10 cellular contexts compared by ENCODE assay signal in genomic region chr12:122860854-122861585, GRCh38. TPM values are rescaled to one million over a fixed set of nuclear protein-coding genes. Genes with fewer than 3 reads are reported as not detected.
DNase-seq lines count a peak whose midpoint lies in the region; ATAC-seq, FAIRE-seq and TF ChIP-seq lines count a peak whose summit lies in the region.
"Had no signal": no experiment of that assay in that cellular context is flagged by ENCODE, and none has a peak within 500 bp of the region (broad histone marks: within the 10 kb centered on the region; RNA-seq: fewer than 3 reads in every experiment).

No MANE protein-coding gene starts in this region.

- H3K36me3 ChIP-seq in endothelial cell of umbilical vein (ENCODE audit: control insufficient read depth in 2 of 2, extremely low read depth in 1 of 2, insufficient read depth in 2 of 2, low read length in 2 of 2) = peaks cover 8 to 46% of the 10 kb centered on the region in 2 experiments
- peaks cover 0 to 20% of the 10 kb centered on the region in 2 donors for H3K36me3 ChIP-seq in thyroid gland

- H3K27me3 ChIP-seq in endothelial cell of umbilical vein (ENCODE audit: control insufficient read depth in 2 of 2, insufficient read depth in 2 of 2, low read length in 2 of 2) (no peaks in the 10 kb centered on the region), thyroid gland (no peaks in the 10 kb centered on the region)

- ATAC-seq in naive B cell (ENCODE audit: low read depth in 2 of 2) (no peak), GM21619 (IDR thresholded peaks at IDR 0.05; ENCODE audit: unreplicated experiment) (no peak), GM21381 (IDR thresholded peaks at IDR 0.05; ENCODE audit: unreplicated experiment) (no peak)

- DNase-seq in endothelial cell of umbilical vein (ENCODE audit: low read depth, low spot score) = no peak
- DNase-seq in naive B cell = no peak
- DNase-seq in thyroid gland = peak in 1 of 2 donors; percentile 12
- DNase-seq in NCI-H2227 (lab: John Stamatoyannopoulos, UW; ENCODE audit: unreplicated experiment) = no peak

- intact Hi-C loops in endothelial cell of umbilical vein (cut with micrococcal nuclease) (loop anchor here (1.0 kb wide), 2 partner anchors 68 to 91 kb away; no protein-coding TSS in a partner anchor), thyroid gland (cut with DNase I) (no loop called here)

- no peaks in the 10 kb centered on the region for H4K20me1 ChIP-seq in endothelial cell of umbilical vein (replicated peaks; ENCODE audit: control insufficient read depth, extremely low read depth, insufficient read depth, low read length)

- peak overlapping the region in 5 of 6 donors; percentile 24 to 89 (median 73) for H3K27ac Mint-ChIP-seq in naive B cell
- H3K27ac Mint-ChIP-seq: activated naive CD8-positive, alpha-beta T cell treated with anti-CD3 and anti-CD28 coated beads for 36 hours; progenitor cell of endocrine pancreas had no signal

- H3K4me3 Mint-ChIP-seq in naive B cell = peak overlapping the region in 1 of 8 donors; percentile 19
- H3K4me3 Mint-ChIP-seq: activated naive CD8-positive, alpha-beta T cell treated with anti-CD3 and anti-CD28 coated beads for 36 hours; memory B cell had no signal

- no peak for TF ChIP-seq POLR2A in endothelial cell of umbilical vein (IDR thresholded peaks at IDR 0.05; ENCODE audit: low read depth, low read length)
- TF ChIP-seq POLR2A in thyroid gland (IDR thresholded peaks at IDR 0.05) = no peak

- H3K27ac ChIP-seq in endothelial cell of umbilical vein (ENCODE audit: insufficient read depth, low read depth, low read length) (no peak overlapping the region), thyroid gland (peak overlapping the region; percentile 85 to 95 (median 91))

- POLR2A ChIA-PET in endothelial cell of umbilical vein (lab: Charles Lee) = no interaction called here

- H3K9ac ChIP-seq in endothelial cell of umbilical vein (replicated peaks; ENCODE audit: extremely low read depth, insufficient read depth, low read length) = no peak overlapping the region

- H3K9me3 ChIP-seq in endothelial cell of umbilical vein (replicated peaks; ENCODE audit: control insufficient read depth, insufficient read depth, low read length) = no peaks in the 10 kb centered on the region
- no peaks in the 10 kb centered on the region for H3K9me3 ChIP-seq in thyroid gland

- 85 to 95% methylated on average over 9 to 11 of the region's 23 CpGs for WGBS in thyroid gland, 2 donors

- H2AFZ ChIP-seq in endothelial cell of umbilical vein (ENCODE audit: low read depth, low read length) = no peak overlapping the region

- H3K4me3 ChIP-seq in endothelial cell of umbilical vein (replicated peaks in 1 of 3; ENCODE audit: insufficient read depth in 1 of 3, low read depth in 1 of 3, low read length in 3 of 3) (no peak overlapping the region), thyroid gland (replicated peaks in 1 of 3) (no peak overlapping the region)

- no peak overlapping the region for H3K4me2 ChIP-seq in endothelial cell of umbilical vein (ENCODE audit: insufficient read depth, low read length)

- dilution Hi-C loops in endothelial cell of umbilical vein (cut with MboI; ENCODE audit: extremely low pct_ligation_motif_present, low sequenced_read_pairs) = no loop called here

- CTCF ChIA-PET in endothelial cell of umbilical vein (lab: Charles Lee) = interaction anchor here (0.6 to 10.5 kb wide), 15 partner anchors 9 to 377 kb away, joined by 3 to 200 read pairs (median 3); partner anchors contain the start of genes ABCB9, HIP1R, MPHOSPH9 and OGFOD2

- no peaks in the 10 kb centered on the region for H3K79me2 ChIP-seq in endothelial cell of umbilical vein (ENCODE audit: control insufficient read depth, insufficient read depth, low read length)

- no peaks in the 10 kb centered on the region for H3K27me3 Mint-ChIP-seq in naive B cell
- H3K27me3 Mint-ChIP-seq: activated naive CD8-positive, alpha-beta T cell treated with anti-CD3 and anti-CD28 coated beads for 36 hours; memory B cell; progenitor cell of endocrine pancreas had no signal

- H3K4me1 ChIP-seq in endothelial cell of umbilical vein (ENCODE audit: control insufficient read depth, extremely low read depth, insufficient read depth, low read length) (no peaks in the 10 kb centered on the region), thyroid gland (peaks cover 27 to 39% of the 10 kb centered on the region in 2 donors)

- no peaks in the 10 kb centered on the region for H3K9me1 ChIP-seq in endothelial cell of umbilical vein (replicated peaks; ENCODE audit: control insufficient read depth, extremely low read depth, insufficient read depth, low read length)

- H3K9me3 Mint-ChIP-seq in naive B cell = no peaks in the 10 kb centered on the region
- H3K9me3 Mint-ChIP-seq: activated naive CD8-positive, alpha-beta T cell treated with anti-CD3 and anti-CD28 coated beads for 36 hours; memory B cell had no signal

- no TSS peak for BruUV-seq in endothelial cell of umbilical vein (replicated peaks; lab: Mats Ljungman, UMichigan)

- peaks cover 21 to 60% (median 49%) of the 10 kb centered on the region in 3 donors for H3K4me1 Mint-ChIP-seq in naive B cell
- H3K4me1 Mint-ChIP-seq: activated naive CD8-positive, alpha-beta T cell treated with anti-CD3 and anti-CD28 coated beads for 36 hours had no signal

- no peak for FAIRE-seq in endothelial cell of umbilical vein (lab: Jason Lieb, UNC)

- no peaks in the 10 kb centered on the region for H3K36me3 Mint-ChIP-seq in naive B cell
- H3K36me3 Mint-ChIP-seq: activated naive CD8-positive, alpha-beta T cell treated with anti-CD3 and anti-CD28 coated beads for 36 hours had no signal

- no peak for TF ChIP-seq CTCF in endothelial cell of umbilical vein (IDR thresholded peaks at IDR 0.05; ENCODE audit: extremely low read depth in 1 of 2, insufficient read depth in 1 of 2, low read depth in 1 of 2, low read length in 2 of 2)
- no peak for TF ChIP-seq CTCF in thyroid gland (IDR thresholded peaks at IDR 0.05)

TF ChIP-seq in endothelial cell of umbilical vein, 7 proteins besides CTCF, POLR2A, EP300 and RAD21:
- peak; percentile 25 for TF ChIP-seq POLR2AphosphoS5 (IDR thresholded peaks at IDR 0.05; ENCODE audit: insufficient read depth, low read depth, low read length)
- TF ChIP-seq FOS (IDR thresholded peaks at IDR 0.05; ENCODE audit: borderline replicate concordance, insufficient read depth, low read length) = no peak
TF ChIP-seq in endothelial cell of umbilical vein: peak in this region for 1.

RNA-seq across cellular contexts. Expression of gene HIP1R, which starts 25.8 kb away (rescaled TPM):
- polyA plus RNA-seq in PFSK-1 (2012; ENCODE audit: insufficient read length, low read depth) = 4.4 TPM
- total RNA-seq in endothelial cell of umbilical vein (122 and 136 TPM in 2 replicates), thyroid gland (10 to 100 TPM; 50.2 to 92.7 (median 56.2) TPM)
- polyA plus RNA-seq in endothelial cell of umbilical vein (110 and 111 TPM in 2 replicates), naive B cell (ENCODE audit: low read depth in 6 of 6) (10 to 100 TPM; 33.8 to 91.3 (median 38.4) TPM)
- polyA plus RNA-seq in endothelial cell of umbilical vein (2011; cell fraction: cytosol; rRNA removed) = 44.3 and 60.5 TPM in 2 replicates
- polyA plus RNA-seq in endothelial cell of umbilical vein (2011; cell fraction: nucleus; rRNA removed) = 563 and 679 TPM in 2 replicates
- polyA plus RNA-seq in endothelial cell of umbilical vein (2012) = 54.9 and 77.2 TPM in 2 replicates
- polyA minus RNA-seq in endothelial cell of umbilical vein = 162 and 203 TPM in 2 replicates
- 11.3 TPM for polyA minus RNA-seq in endothelial cell of umbilical vein (2011; cell fraction: cytosol; rRNA and poly(A)+ RNA removed)
- 132 and 165 TPM in 2 replicates for polyA minus RNA-seq in endothelial cell of umbilical vein (2011; cell fraction: nucleus; rRNA and poly(A)+ RNA removed)

RNA-seq across cellular contexts. Expression of gene VPS37B, which starts 34.9 kb away (rescaled TPM):
- polyA plus RNA-seq in PFSK-1 (2012; ENCODE audit: insufficient read length, low read depth) = 34.9 TPM
- total RNA-seq in endothelial cell of umbilical vein (45.9 and 46.4 TPM in 2 replicates), thyroid gland (10 to 100 TPM; 35.6 to 66.1 (median 63.5) TPM)
- polyA plus RNA-seq in endothelial cell of umbilical vein (39.5 and 43.5 TPM in 2 replicates), naive B cell (ENCODE audit: low read depth in 6 of 6) (10 to 100 TPM; 43.4 to 60.9 (median 52.2) TPM)
- polyA plus RNA-seq in endothelial cell of umbilical vein (2011; cell fraction: cytosol; rRNA removed) = 24.8 and 32.2 TPM in 2 replicates
- polyA plus RNA-seq in endothelial cell of umbilical vein (2011; cell fraction: nucleus; rRNA removed) = 39.9 and 42.2 TPM in 2 replicates
- 25.4 and 32.1 TPM in 2 replicates for polyA plus RNA-seq in endothelial cell of umbilical vein (2012)
- polyA minus RNA-seq in endothelial cell of umbilical vein = 20.7 and 20.9 TPM in 2 replicates
- polyA minus RNA-seq in endothelial cell of umbilical vein (2011; cell fraction: cytosol; rRNA and poly(A)+ RNA removed) = 11.0 TPM
- 20.9 and 25.1 TPM in 2 replicates for polyA minus RNA-seq in endothelial cell of umbilical vein (2011; cell fraction: nucleus; rRNA and poly(A)+ RNA removed)
